Comparison of ENCODE assay signal across 1 cellular context in the genomic region with DNA sequence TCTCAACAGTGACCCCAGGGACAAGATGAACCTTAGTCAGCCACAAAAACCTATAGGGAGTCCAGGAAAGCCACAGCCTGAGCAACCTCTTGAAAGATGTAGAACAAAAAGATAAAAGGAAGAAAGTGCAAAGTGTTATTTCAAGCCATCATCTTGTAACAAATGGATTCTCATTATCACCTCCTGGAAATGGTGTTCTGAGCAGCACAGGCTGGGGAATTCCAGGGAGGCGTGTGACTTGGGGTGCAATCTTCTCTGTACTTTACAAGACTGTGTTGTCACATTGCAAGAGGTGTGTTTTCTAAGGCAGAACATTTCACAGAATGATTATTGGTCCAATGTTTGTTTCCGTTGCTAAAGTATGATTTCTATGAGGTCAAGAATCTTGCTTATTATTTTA.
A peak's percentile ranks its signal among the peaks of the same experiment; 100 is the strongest.
TF ChIP-seq lines count a peak whose summit lies in the region.

No MANE protein-coding gene starts in this region.

TF ChIP-seq in GM12878, 131 proteins besides CTCF, POLR2A, EP300 and RAD21:
- TF ChIP-seq REST (IDR thresholded peaks at IDR 0.05; ENCODE audit: low read depth, low read length): no peak
- TF ChIP-seq RELB (IDR thresholded peaks at IDR 0.05; ENCODE audit: low read depth): peak; percentile 52; the same call in 1 of the 2 replicates
- TF ChIP-seq, protein P1, sequence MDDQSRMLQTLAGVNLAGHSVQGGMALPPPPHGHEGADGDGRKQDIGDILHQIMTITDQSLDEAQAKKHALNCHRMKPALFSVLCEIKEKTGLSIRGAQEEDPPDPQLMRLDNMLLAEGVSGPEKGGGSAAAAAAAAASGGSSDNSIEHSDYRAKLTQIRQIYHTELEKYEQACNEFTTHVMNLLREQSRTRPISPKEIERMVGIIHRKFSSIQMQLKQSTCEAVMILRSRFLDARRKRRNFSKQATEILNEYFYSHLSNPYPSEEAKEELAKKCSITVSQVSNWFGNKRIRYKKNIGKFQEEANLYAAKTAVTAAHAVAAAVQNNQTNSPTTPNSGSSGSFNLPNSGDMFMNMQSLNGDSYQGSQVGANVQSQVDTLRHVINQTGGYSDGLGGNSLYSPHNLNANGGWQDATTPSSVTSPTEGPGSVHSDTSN (IDR thresholded peaks at IDR 0.05; ENCODE audit: insufficient replicate concordance, low read depth, low read length): no peak
- TF ChIP-seq, protein P2, sequence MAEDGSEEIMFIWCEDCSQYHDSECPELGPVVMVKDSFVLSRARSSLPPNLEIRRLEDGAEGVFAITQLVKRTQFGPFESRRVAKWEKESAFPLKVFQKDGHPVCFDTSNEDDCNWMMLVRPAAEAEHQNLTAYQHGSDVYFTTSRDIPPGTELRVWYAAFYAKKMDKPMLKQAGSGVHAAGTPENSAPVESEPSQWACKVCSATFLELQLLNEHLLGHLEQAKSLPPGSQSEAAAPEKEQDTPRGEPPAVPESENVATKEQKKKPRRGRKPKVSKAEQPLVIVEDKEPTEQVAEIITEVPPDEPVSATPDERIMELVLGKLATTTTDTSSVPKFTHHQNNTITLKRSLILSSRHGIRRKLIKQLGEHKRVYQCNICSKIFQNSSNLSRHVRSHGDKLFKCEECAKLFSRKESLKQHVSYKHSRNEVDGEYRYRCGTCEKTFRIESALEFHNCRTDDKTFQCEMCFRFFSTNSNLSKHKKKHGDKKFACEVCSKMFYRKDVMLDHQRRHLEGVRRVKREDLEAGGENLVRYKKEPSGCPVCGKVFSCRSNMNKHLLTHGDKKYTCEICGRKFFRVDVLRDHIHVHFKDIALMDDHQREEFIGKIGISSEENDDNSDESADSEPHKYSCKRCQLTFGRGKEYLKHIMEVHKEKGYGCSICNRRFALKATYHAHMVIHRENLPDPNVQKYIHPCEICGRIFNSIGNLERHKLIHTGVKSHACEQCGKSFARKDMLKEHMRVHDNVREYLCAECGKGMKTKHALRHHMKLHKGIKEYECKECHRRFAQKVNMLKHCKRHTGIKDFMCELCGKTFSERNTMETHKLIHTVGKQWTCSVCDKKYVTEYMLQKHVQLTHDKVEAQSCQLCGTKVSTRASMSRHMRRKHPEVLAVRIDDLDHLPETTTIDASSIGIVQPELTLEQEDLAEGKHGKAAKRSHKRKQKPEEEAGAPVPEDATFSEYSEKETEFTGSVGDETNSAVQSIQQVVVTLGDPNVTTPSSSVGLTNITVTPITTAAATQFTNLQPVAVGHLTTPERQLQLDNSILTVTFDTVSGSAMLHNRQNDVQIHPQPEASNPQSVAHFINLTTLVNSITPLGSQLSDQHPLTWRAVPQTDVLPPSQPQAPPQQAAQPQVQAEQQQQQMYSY (CRISPR knock-in tag; IDR thresholded peaks at IDR 0.05): no peak
- TF ChIP-seq RBBP5 (conservative IDR thresholded peaks at IDR 0.05): no peak
- TF ChIP-seq MTA2 (IDR thresholded peaks at IDR 0.05; ENCODE audit: low read depth): peak; percentile 54; the same call in 1 of the 2 replicates
- TF ChIP-seq, protein P3, sequence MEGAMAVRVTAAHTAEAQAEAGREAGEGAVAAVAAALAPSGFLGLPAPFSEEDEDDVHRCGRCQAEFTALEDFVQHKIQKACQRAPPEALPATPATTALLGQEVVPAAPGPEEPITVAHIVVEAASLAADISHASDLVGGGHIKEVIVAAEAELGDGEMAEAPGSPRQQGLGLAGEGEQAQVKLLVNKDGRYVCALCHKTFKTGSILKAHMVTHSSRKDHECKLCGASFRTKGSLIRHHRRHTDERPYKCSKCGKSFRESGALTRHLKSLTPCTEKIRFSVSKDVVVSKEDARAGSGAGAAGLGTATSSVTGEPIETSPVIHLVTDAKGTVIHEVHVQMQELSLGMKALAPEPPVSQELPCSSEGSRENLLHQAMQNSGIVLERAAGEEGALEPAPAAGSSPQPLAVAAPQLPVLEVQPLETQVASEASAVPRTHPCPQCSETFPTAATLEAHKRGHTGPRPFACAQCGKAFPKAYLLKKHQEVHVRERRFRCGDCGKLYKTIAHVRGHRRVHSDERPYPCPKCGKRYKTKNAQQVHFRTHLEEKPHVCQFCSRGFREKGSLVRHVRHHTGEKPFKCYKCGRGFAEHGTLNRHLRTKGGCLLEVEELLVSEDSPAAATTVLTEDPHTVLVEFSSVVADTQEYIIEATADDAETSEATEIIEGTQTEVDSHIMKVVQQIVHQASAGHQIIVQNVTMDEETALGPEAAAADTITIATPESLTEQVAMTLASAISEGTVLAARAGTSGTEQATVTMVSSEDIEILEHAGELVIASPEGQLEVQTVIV (IDR thresholded peaks at IDR 0.05; ENCODE audit: borderline replicate concordance, partially characterized antibody): no peak
- peak; percentile 26 to 30; a peak in 2 of 4 replicates for TF ChIP-seq IKZF2 (IDR thresholded peaks at IDR 0.05)
- no peak for TF ChIP-seq BCLAF1 (IDR thresholded peaks at IDR 0.05)
- TF ChIP-seq IRF4 (IDR thresholded peaks at IDR 0.05; ENCODE audit: low read depth, low read length): no peak
- TF ChIP-seq MYB (IDR thresholded peaks at IDR 0.05; ENCODE audit: borderline replicate concordance, low read depth, low read length): no peak
- TF ChIP-seq RCOR1 (conservative IDR thresholded peaks at IDR 0.05; ENCODE audit: low read depth, low read length): no peak
- TF ChIP-seq, protein P4, sequence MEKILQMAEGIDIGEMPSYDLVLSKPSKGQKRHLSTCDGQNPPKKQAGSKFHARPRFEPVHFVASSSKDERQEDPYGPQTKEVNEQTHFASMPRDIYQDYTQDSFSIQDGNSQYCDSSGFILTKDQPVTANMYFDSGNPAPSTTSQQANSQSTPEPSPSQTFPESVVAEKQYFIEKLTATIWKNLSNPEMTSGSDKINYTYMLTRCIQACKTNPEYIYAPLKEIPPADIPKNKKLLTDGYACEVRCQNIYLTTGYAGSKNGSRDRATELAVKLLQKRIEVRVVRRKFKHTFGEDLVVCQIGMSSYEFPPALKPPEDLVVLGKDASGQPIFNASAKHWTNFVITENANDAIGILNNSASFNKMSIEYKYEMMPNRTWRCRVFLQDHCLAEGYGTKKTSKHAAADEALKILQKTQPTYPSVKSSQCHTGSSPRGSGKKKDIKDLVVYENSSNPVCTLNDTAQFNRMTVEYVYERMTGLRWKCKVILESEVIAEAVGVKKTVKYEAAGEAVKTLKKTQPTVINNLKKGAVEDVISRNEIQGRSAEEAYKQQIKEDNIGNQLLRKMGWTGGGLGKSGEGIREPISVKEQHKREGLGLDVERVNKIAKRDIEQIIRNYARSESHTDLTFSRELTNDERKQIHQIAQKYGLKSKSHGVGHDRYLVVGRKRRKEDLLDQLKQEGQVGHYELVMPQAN (conservative IDR thresholded peaks at IDR 0.05): no peak
TF ChIP-seq in GM12878: peak in this region for 3.
